In the genomic region with DNA sequence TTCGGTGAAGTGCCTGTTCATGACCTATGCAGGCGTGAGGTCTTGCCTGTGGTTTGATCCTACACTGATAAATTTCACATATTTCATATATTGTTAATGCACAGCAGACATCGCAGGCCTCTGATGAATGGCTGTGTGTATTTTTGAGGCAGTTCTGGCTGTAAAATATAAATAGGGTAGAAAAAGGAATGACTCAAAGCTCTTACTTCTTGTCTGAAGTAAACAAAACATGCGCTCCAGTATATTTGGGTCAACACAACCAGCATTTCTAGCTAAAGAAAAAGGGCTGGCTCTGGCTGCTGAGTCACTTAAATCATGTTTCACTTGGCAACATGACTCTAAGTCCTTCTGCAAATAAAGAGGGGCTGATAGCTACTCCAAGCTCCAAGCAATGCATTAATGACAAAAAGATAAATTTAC, we compare ENCODE assay signal across 10 cellular contexts. TPM values are rescaled to one million over a fixed set of nuclear protein-coding genes. Genes with fewer than 3 reads are reported as not detected.
A peak's percentile ranks its signal among the peaks of the same experiment; 100 is the strongest.
DNase-seq lines count a peak whose midpoint lies in the region; TF ChIP-seq lines count a peak whose summit lies in the region.
"Had no signal": no experiment of that assay in that cellular context is flagged by ENCODE, and none has a peak within 500 bp of the region (broad histone marks: within the 10 kb centered on the region; RNA-seq: fewer than 3 reads in every experiment).

No MANE protein-coding gene starts in this region.

- H3K27me3 Mint-ChIP-seq in chondrocyte (ENCODE audit: low read depth): peaks cover 1% of the 10 kb centered on the region
- H3K27me3 Mint-ChIP-seq: naive B cell had no signal

- H3K4me3 Mint-ChIP-seq in chondrocyte (ENCODE audit: unreplicated experiment): no peak overlapping the region

- H3K36me3 Mint-ChIP-seq in chondrocyte (ENCODE audit: low read depth): no peaks in the 10 kb centered on the region

- H3K4me3 ChIP-seq in AG10803 (ENCODE audit: low read length) (no peak overlapping the region), Karpas-422 (ENCODE audit: low read length) (no peak overlapping the region)

- DNase-seq in AG10803 (ENCODE audit: low read depth) (peak; percentile 9), Karpas-422 (peak; percentile 57), chondrocyte (ENCODE audit: low spot score) (no peak), myocyte (ENCODE audit: low read depth) (peak; percentile 54), SIG-M5 treated with dmso at 0.1 percent for 504 hours (lab: John Stamatoyannopoulos, UW; ENCODE audit: unreplicated experiment) (no peak), iPS-NIHi11 (ENCODE audit: low spot score) (no peak), C1 segment of cervical spinal cord (lab: John Stamatoyannopoulos, UW) (no peak), KBM-7 (no peak)
- DNase-seq: cerebellar nuclear complex, naive B cell had no signal

- H3K9me3 ChIP-seq in Karpas-422 (ENCODE audit: low read length): no peaks in the 10 kb centered on the region

- H3K36me3 ChIP-seq in Karpas-422 (ENCODE audit: insufficient read depth, low read length): no peaks in the 10 kb centered on the region

- no peak overlapping the region; the same call in 1 of the 2 replicates for H2AFZ ChIP-seq in Karpas-422 (ENCODE audit: low read length)

- peaks cover 34% of the 10 kb centered on the region for H3K4me1 ChIP-seq in Karpas-422 (ENCODE audit: low read length)

- no peaks in the 10 kb centered on the region for H3K79me2 ChIP-seq in Karpas-422 (ENCODE audit: low read length)

- peak overlapping the region; percentile 72 for H3K27ac Mint-ChIP-seq in chondrocyte (ENCODE audit: unreplicated experiment)

- no peak for TF ChIP-seq CTCF in AG10803 (conservative IDR thresholded peaks at IDR 0.05; ENCODE audit: low read length)
- no peak for TF ChIP-seq CTCF in chondrocyte (IDR thresholded peaks at IDR 0.05)

- H3K9ac ChIP-seq in Karpas-422 (ENCODE audit: low read length): no peak overlapping the region

- no peaks in the 10 kb centered on the region for H3K9me2 ChIP-seq in Karpas-422 (replicated peaks; ENCODE audit: insufficient read depth, low read length)

- peak overlapping the region; percentile 54 for H3K4me2 ChIP-seq in Karpas-422 (ENCODE audit: low read depth, low read length, poor library complexity, severe bottlenecking)

- in situ Hi-C loops in KBM-7 (cut with MboI; ENCODE audit: low pct_unique_long_range_greater_than_20kb, low sequenced_read_pairs): no loop called here

- peaks cover 30% of the 10 kb centered on the region for H3K4me1 Mint-ChIP-seq in chondrocyte (ENCODE audit: low read depth)

- H4K20me1 ChIP-seq in Karpas-422 (ENCODE audit: insufficient read depth, low read depth, low read length): no peaks in the 10 kb centered on the region

- no peaks in the 10 kb centered on the region for H3K9me3 Mint-ChIP-seq in chondrocyte (ENCODE audit: low read depth)

- H3K27me3 ChIP-seq in Karpas-422 (ENCODE audit: low read length): no peaks in the 10 kb centered on the region

- H3K27ac ChIP-seq in Karpas-422 (ENCODE audit: low read length): no peak overlapping the region

RNA-seq across cellular contexts. Expression of a gene that starts 54.1 kb away (rescaled TPM):
- total RNA-seq in Karpas-422 (2014; rRNA removed; shearing (Covaris generic); ENCODE audit: low replicate concordance): 0.79 and 0.82 TPM in 2 replicates
- 0.17 to 0.65 TPM (median 0.59 TPM) in 3 replicates for total RNA-seq in chondrocyte
- 6.0 and 10.5 TPM in 2 replicates for total RNA-seq in myocyte
- 1.3 TPM for polyA plus RNA-seq in myocyte (2012)

Comparison
In these comparisons a context has a peak if more than half of its experiments do, and no peak if none do; other contexts are left out.
1. DNase-seq: peak in AG10803 (single experiment), Karpas-422 (single experiment) and myocyte (single experiment); none in chondrocyte (single experiment), SIG-M5 treated with dmso at 0.1 percent for 504 hours (single experiment), iPS-NIHi11 (single experiment), C1 segment of cervical spinal cord (0 of 14) and KBM-7 (single experiment).